In genomic region chr10:49512121-49512809, GRCh38 we compare ENCODE assay signal across 9 cellular contexts. TPM values are rescaled to one million over a fixed set of nuclear protein-coding genes. Genes with fewer than 3 reads are reported as not detected.
DNase-seq lines count a peak whose midpoint lies in the region; FAIRE-seq and TF ChIP-seq lines count a peak whose summit lies in the region.
"Had no signal": no experiment of that assay in that cellular context is flagged by ENCODE, and none has a peak within 500 bp of the region (broad histone marks: within the 10 kb centered on the region; RNA-seq: fewer than 3 reads in every experiment).

No MANE protein-coding gene starts in this region.

- H3K79me2 ChIP-seq in keratinocyte (ENCODE audit: control insufficient read depth, insufficient read depth, low read length) = peaks cover 66% of the 10 kb centered on the region

- H3K4me2 ChIP-seq in keratinocyte (ENCODE audit: control insufficient read depth, extremely low read depth, insufficient read depth, low read depth, low read length) = no peak overlapping the region

- dilution Hi-C loops in keratinocyte (cut with MboI; ENCODE audit: extremely low pct_ligation_motif_present, low sequenced_read_pairs) = no loop called here

- no peak overlapping the region for H3K4me3 ChIP-seq in keratinocyte (ENCODE audit: control insufficient read depth in 2 of 3, extremely low read depth in 1 of 3, insufficient read depth in 2 of 3, low read depth in 1 of 3, low read length in 3 of 3)

- peaks cover 11 to 20% of the 10 kb centered on the region in 2 experiments for H3K36me3 ChIP-seq in keratinocyte (ENCODE audit: control insufficient read depth in 2 of 2, extremely low read depth in 1 of 2, insufficient read depth in 2 of 2, low read length in 2 of 2)

- no peaks in the 10 kb centered on the region for H3K4me1 ChIP-seq in keratinocyte (ENCODE audit: control insufficient read depth, extremely low read depth, insufficient read depth, low read length)

- H3K9ac ChIP-seq in keratinocyte (ENCODE audit: control insufficient read depth, extremely low read depth, insufficient read depth, low read length) = no peak overlapping the region

- TF ChIP-seq CTCF in keratinocyte (optimal IDR thresholded peaks at IDR 0.05 in 1 of 3, IDR thresholded peaks at IDR 0.05 in 1 of 3, conservative IDR thresholded peaks at IDR 0.05 in 1 of 3; ENCODE audit: extremely low read depth in 1 of 3, insufficient read depth in 2 of 3, low read length in 3 of 3) = peak; percentile 50 to 65 (median 55)

- no peaks in the 10 kb centered on the region for H3K9me3 ChIP-seq in keratinocyte (ENCODE audit: control insufficient read depth, low read depth, low read length)

- H4K20me1 ChIP-seq in keratinocyte (ENCODE audit: control insufficient read depth, extremely low read depth, insufficient read depth, low read length) = peaks cover 4% of the 10 kb centered on the region

- no peak overlapping the region for H3K27ac ChIP-seq in keratinocyte (ENCODE audit: control insufficient read depth, insufficient read depth, low read length)

- H3K27me3 ChIP-seq in keratinocyte (ENCODE audit: control insufficient read depth, extremely low read depth, insufficient read depth, low read length) = no peaks in the 10 kb centered on the region

- peak; percentile 79 for FAIRE-seq in keratinocyte (lab: Jason Lieb, UNC)
- FAIRE-seq: colon had no signal

- H3K9me1 ChIP-seq in keratinocyte (ENCODE audit: control insufficient read depth, extremely low read depth, insufficient read depth, low read length) = no peaks in the 10 kb centered on the region

- H2AFZ ChIP-seq in keratinocyte (ENCODE audit: control insufficient read depth, low read length) = no peak overlapping the region

- DNase-seq in A172 (ENCODE audit: low spot score) (peak; percentile 11), GF-D8 (lab: John Stamatoyannopoulos, UW) (peak; percentile 4), NAMALWA (ENCODE audit: low spot score) (peak; percentile 58), amniotic epithelial cell (ENCODE audit: low read depth) (peak; percentile 53), keratinocyte (ENCODE audit: low read depth, low spot score) (no peak), NCI-H524 treated with DMSO at 0.1 percent for 48 hours (lab: John Stamatoyannopoulos, UW) (no peak), NCI-H446 treated with DMSO at 0.1 percent for 48 hours (lab: John Stamatoyannopoulos, UW) (no peak), midbrain (lab: John Stamatoyannopoulos, UW) (no peak)

RNA-seq across cellular contexts. Expression of gene ERCC6, which starts 26.7 kb away (rescaled TPM):
- 4.0 and 5.2 TPM in 2 replicates for total RNA-seq in A172 (2014; rRNA removed; shearing (Covaris generic))
- 27.3 to 36.8 TPM (median 31.0 TPM) in 3 replicates for polyA plus RNA-seq in keratinocyte
- 46.8 TPM for polyA plus RNA-seq in keratinocyte (2011; ENCODE audit: low read depth)
- 17.0 and 31.9 TPM in 2 replicates for polyA plus RNA-seq in keratinocyte (2011; cell fraction: cytosol; rRNA removed)
- polyA plus RNA-seq in keratinocyte (2011; cell fraction: nucleus; rRNA removed) = 55.7 and 58.5 TPM in 2 replicates
- 24.3 and 25.9 TPM in 2 replicates for polyA plus RNA-seq in keratinocyte (2012; ENCODE audit: low replicate concordance)
- 97.6 to 151 TPM (median 131 TPM) in 3 replicates for polyA minus RNA-seq in keratinocyte
- polyA minus RNA-seq in keratinocyte (2011; cell fraction: cytosol; rRNA and poly(A)+ RNA removed) = 35.7 TPM
- polyA minus RNA-seq in keratinocyte (2011; cell fraction: nucleus; rRNA and poly(A)+ RNA removed) = 65.8 and 114 TPM in 2 replicates

Comparison
In these comparisons a context has a peak if more than half of its experiments do, and no peak if none do; other contexts are left out.
1. DNase-seq: peak in A172 (single experiment), GF-D8 (single experiment), NAMALWA (single experiment) and amniotic epithelial cell (single experiment); none in keratinocyte (single experiment), NCI-H524 treated with DMSO at 0.1 percent for 48 hours (single experiment), NCI-H446 treated with DMSO at 0.1 percent for 48 hours (single experiment) and midbrain (single experiment).